15 cellular contexts compared by ENCODE assay signal in the genomic region with DNA sequence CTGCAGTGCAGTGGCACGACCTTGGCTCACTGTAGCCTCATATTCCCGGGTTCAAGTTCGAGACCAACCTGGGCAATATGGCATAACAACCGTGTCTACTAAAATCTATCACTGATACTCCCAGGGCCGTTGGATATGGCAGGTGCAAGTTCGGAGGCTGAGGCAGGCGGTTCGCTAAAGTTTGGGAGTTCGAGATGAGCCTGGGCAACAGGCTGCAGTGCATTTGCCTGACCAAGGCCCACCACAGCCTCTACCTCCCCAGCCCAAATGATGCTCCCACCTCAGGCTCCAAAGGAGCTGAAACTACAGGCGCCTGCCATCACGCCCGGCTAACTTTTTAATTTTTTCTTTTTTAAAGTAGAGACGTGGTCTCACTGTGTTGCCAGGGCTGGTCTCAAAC.
DNase-seq lines count a peak whose midpoint lies in the region; ATAC-seq and TF ChIP-seq lines count a peak whose summit lies in the region.
"Had no signal": no experiment of that assay in that cellular context is flagged by ENCODE, and none has a peak within 500 bp of the region (broad histone marks: within the 10 kb centered on the region; RNA-seq: fewer than 3 reads in every experiment).

No MANE protein-coding gene starts in this region.

- no peak overlapping the region for H3K9ac ChIP-seq in DND-41 (ENCODE audit: low read depth, low read length)
- H3K9ac ChIP-seq in endocrine pancreas (ENCODE audit: control insufficient read depth, insufficient read depth, low read length): no peak overlapping the region

- peak overlapping the region; percentile 56; the same call in 1 of the 2 replicates for H2AFZ ChIP-seq in DND-41 (ENCODE audit: low read depth, low read length)

- H3K4me3 ChIP-seq in breast epithelium (no peak overlapping the region), DND-41 (ENCODE audit: low read depth in 1 of 2, low read length in 2 of 2) (no peak overlapping the region), endocrine pancreas (ENCODE audit: control insufficient read depth, insufficient read depth, low read length) (peak overlapping the region; percentile 78)

- BruUV-seq in MCF 10A (replicated peaks; lab: Mats Ljungman, UMichigan): no TSS peak

- H3K36me3 ChIP-seq in breast epithelium (no peaks in the 10 kb centered on the region), DND-41 (ENCODE audit: insufficient read depth, low read length) (no peaks in the 10 kb centered on the region), endocrine pancreas (ENCODE audit: control insufficient read depth, insufficient read depth, low read length) (no peaks in the 10 kb centered on the region)
- H3K36me3 ChIP-seq: BE2C, HAP-1 had no signal

- H3K9me3 ChIP-seq in breast epithelium (no peaks in the 10 kb centered on the region), DND-41 (ENCODE audit: insufficient read depth, low read length, severe bottlenecking) (no peaks in the 10 kb centered on the region), endocrine pancreas (ENCODE audit: control insufficient read depth, low read length) (no peaks in the 10 kb centered on the region)
- H3K9me3 ChIP-seq: BE2C, HAP-1 had no signal

- H3K4me3 Mint-ChIP-seq in MCF 10A (ENCODE audit: unreplicated experiment): peak overlapping the region; percentile 28
- H3K4me3 Mint-ChIP-seq in stimulated activated effector memory CD8-positive, alpha-beta T cell treated with anti-CD3 and anti-CD28 coated beads, Interleukin-12 subunit alpha, Interleukin-12 subunit beta, amount 100 ng/mL, for 72 hours: no peak overlapping the region

- H3K36me3 Mint-ChIP-seq in MCF 10A (ENCODE audit: insufficient read depth, unreplicated experiment): no peaks in the 10 kb centered on the region
- H3K36me3 Mint-ChIP-seq in stimulated activated effector memory CD8-positive, alpha-beta T cell treated with anti-CD3 and anti-CD28 coated beads, Interleukin-12 subunit alpha, Interleukin-12 subunit beta, amount 100 ng/mL, for 72 hours: peaks cover 6% of the 10 kb centered on the region
- H3K36me3 Mint-ChIP-seq: CD4-positive, CD25-positive, alpha-beta regulatory T cell; CD8-positive, alpha-beta memory T cell had no signal

- POLR2A ChIA-PET in MCF 10A (lab: Yijun Ruan, JAX): interaction anchor here (1.5 kb wide), 1 partner anchor 175 kb away, joined by 3 read pairs; no protein-coding TSS in a partner anchor

- peaks cover 13% of the 10 kb centered on the region for H3K4me1 Mint-ChIP-seq in MCF 10A (ENCODE audit: insufficient read depth, unreplicated experiment)
- H3K4me1 Mint-ChIP-seq in stimulated activated effector memory CD8-positive, alpha-beta T cell treated with anti-CD3 and anti-CD28 coated beads, Interleukin-12 subunit alpha, Interleukin-12 subunit beta, amount 100 ng/mL, for 72 hours: peaks cover 11% of the 10 kb centered on the region

- CTCF ChIA-PET in MCF 10A (lab: Yijun Ruan, JAX): interaction anchor here (0.6 to 1.4 kb wide), 6 partner anchors 9 to 292 kb away, joined by 3 to 12 read pairs (median 3); partner anchors contain the start of gene ALG10B

- H3K27me3 ChIP-seq in breast epithelium (no peaks in the 10 kb centered on the region), DND-41 (ENCODE audit: insufficient read depth, low read length, poor library complexity) (no peaks in the 10 kb centered on the region), endocrine pancreas (ENCODE audit: control insufficient read depth, insufficient read depth, low read length) (no peaks in the 10 kb centered on the region)

- TF ChIP-seq POLR2A in breast epithelium (IDR thresholded peaks at IDR 0.05): no peak

- H3K27ac ChIP-seq in breast epithelium (no peak overlapping the region), DND-41 (ENCODE audit: low read length) (no peak overlapping the region)
- H3K27ac ChIP-seq: GM23248 had no signal

- no peak for ATAC-seq in DND-41 (ENCODE audit: insufficient read depth, low read depth)
- ATAC-seq in stimulated activated effector memory CD8-positive, alpha-beta T cell treated with anti-CD3 and anti-CD28 coated beads, Interleukin-12 subunit alpha, Interleukin-12 subunit beta, amount 100 ng/mL, for 72 hours: no peak
- ATAC-seq in HG02885 (IDR thresholded peaks at IDR 0.05; ENCODE audit: poor library complexity, unreplicated experiment): no peak

- H4K20me1 ChIP-seq in DND-41 (ENCODE audit: insufficient read depth, low read length): no peaks in the 10 kb centered on the region

- TF ChIP-seq CTCF in MCF 10A (IDR thresholded peaks at IDR 0.05; ENCODE audit: unreplicated experiment) (no peak), breast epithelium (IDR thresholded peaks at IDR 0.05) (no peak), DND-41 (IDR thresholded peaks at IDR 0.05; ENCODE audit: borderline replicate concordance, extremely low read depth, low read length, poor library complexity, severe bottlenecking) (no peak)

- no peaks in the 10 kb centered on the region for H3K79me2 ChIP-seq in DND-41 (ENCODE audit: insufficient read depth, low read length)

- intact Hi-C loops in MCF 10A (cut with micrococcal nuclease): loop anchor here (10.0 kb wide), 1 partner anchor 465 kb away; no protein-coding TSS in a partner anchor
- intact Hi-C loops in breast epithelium (cut with DNase I; ENCODE audit: low total_unique reads): no loop called here

- H3K27ac Mint-ChIP-seq in MCF 10A (ENCODE audit: low read depth, unreplicated experiment): no peak overlapping the region
- H3K27ac Mint-ChIP-seq in stimulated activated effector memory CD8-positive, alpha-beta T cell treated with anti-CD3 and anti-CD28 coated beads, Interleukin-12 subunit alpha, Interleukin-12 subunit beta, amount 100 ng/mL, for 72 hours: peak overlapping the region; percentile 2

- H3K4me2 ChIP-seq in DND-41 (ENCODE audit: insufficient read depth, low read length): no peak overlapping the region

- H3K27me3 Mint-ChIP-seq in MCF 10A (ENCODE audit: insufficient read depth, unreplicated experiment): no peaks in the 10 kb centered on the region

- H3K9me3 Mint-ChIP-seq in MCF 10A (ENCODE audit: unreplicated experiment): no peaks in the 10 kb centered on the region
- H3K9me3 Mint-ChIP-seq in stimulated activated effector memory CD8-positive, alpha-beta T cell treated with anti-CD3 and anti-CD28 coated beads, Interleukin-12 subunit alpha, Interleukin-12 subunit beta, amount 100 ng/mL, for 72 hours: no peaks in the 10 kb centered on the region
- H3K9me3 Mint-ChIP-seq: CD4-positive, CD25-positive, alpha-beta regulatory T cell; CD8-positive, alpha-beta memory T cell; IgD-negative memory B cell had no signal

- H3K4me1 ChIP-seq in breast epithelium (no peaks in the 10 kb centered on the region), DND-41 (ENCODE audit: insufficient read depth, low read length) (0 out of 2 replicates have a peak, but pooled peaks cover 3% of the 10 kb centered on the region), endocrine pancreas (ENCODE audit: control insufficient read depth, insufficient read depth, low read length) (no peaks in the 10 kb centered on the region)
- H3K4me1 ChIP-seq: BE2C, HAP-1 had no signal

- DNase-seq in MCF 10A (ENCODE audit: unreplicated experiment) (no peak), breast epithelium (ENCODE audit: low spot score in 2 of 2) (no peak), DND-41 (no peak), NCI-H2196 (lab: John Stamatoyannopoulos, UW; ENCODE audit: unreplicated experiment) (no peak)
- no peak for DNase-seq in stimulated activated effector memory CD8-positive, alpha-beta T cell treated with anti-CD3 and anti-CD28 coated beads, Interleukin-12 subunit alpha, Interleukin-12 subunit beta, amount 100 ng/mL, for 72 hours (ENCODE audit: low spot score in 2 of 2)
- DNase-seq in activated CD4-positive, CD25-positive, alpha-beta regulatory T cell (lab: John Stamatoyannopoulos, UW): no peak
- DNase-seq: 8988T, BE2C, GM23248 had no signal
